In genomic region chr2:241612156-241613017, GRCh38 we compare ENCODE assay signal across 16 cellular contexts. TPM values are rescaled to one million over a fixed set of nuclear protein-coding genes. Genes with fewer than 3 reads are reported as not detected.
DNase-seq lines count a peak whose midpoint lies in the region; ATAC-seq, FAIRE-seq and TF ChIP-seq lines count a peak whose summit lies in the region.
"Had no signal": no experiment of that assay in that cellular context is flagged by ENCODE, and none has a peak within 500 bp of the region (broad histone marks: within the 10 kb centered on the region; RNA-seq: fewer than 3 reads in every experiment).

No MANE protein-coding gene starts in this region.

- no peak for TF ChIP-seq POLR2A in esophagus muscularis mucosa (IDR thresholded peaks at IDR 0.05; ENCODE audit: low read depth)

- TF ChIP-seq CTCF in H9 (conservative IDR thresholded peaks at IDR 0.05): no peak
- no peak for TF ChIP-seq CTCF in esophagus muscularis mucosa (IDR thresholded peaks at IDR 0.05)
- TF ChIP-seq CTCF in psoas muscle (IDR thresholded peaks at IDR 0.05): no peak

- H4K91ac ChIP-seq in H9 (ENCODE audit: insufficient read length, low read depth, low read length): no peak overlapping the region

- no peak overlapping the region for H2BK12ac ChIP-seq in H9 (ENCODE audit: insufficient read length, low read depth, low read length)

- intact Hi-C loops in esophagus muscularis mucosa (cut with DNase I): loop anchor here (5.0 kb wide), 1 partner anchor 105 kb away; the partner anchor contains the start of gene STK25
- intact Hi-C loops in psoas muscle (cut with DNase I): loop anchor here in 1 of 2 donors (5.0 kb wide), 2 partner anchors 105 to 245 kb away; partner anchors contain the start of gene STK25

- peaks cover 11 to 13% of the 10 kb centered on the region in 2 experiments for H3K4me1 Mint-ChIP-seq in H9

- H3T11ph ChIP-seq in H9 (ENCODE audit: low read length): no peak overlapping the region

- H2BK120ac ChIP-seq in H9 (ENCODE audit: low read depth, low read length, poor library complexity, severe bottlenecking): no peak overlapping the region

- H3K4me2 ChIP-seq in H9 (ENCODE audit: insufficient read depth, insufficient read length, low read length): no peak overlapping the region

- peaks cover 6% of the 10 kb centered on the region for H3K23me2 ChIP-seq in H9 (ENCODE audit: insufficient read length, low read depth, low read length, poor library complexity, severe bottlenecking)

- no peak overlapping the region for H2BK15ac ChIP-seq in H9 (ENCODE audit: low read depth, low read length)

- H3K9ac ChIP-seq in H9 (ENCODE audit: extremely low read depth, insufficient read length, low read length): no peak overlapping the region

- peak overlapping the region in 2 of 3 experiments; percentile 12 to 17; a peak in 3 of 7 replicates for H3K27ac Mint-ChIP-seq in H9

- no peaks in the 10 kb centered on the region for H4K20me1 ChIP-seq in H9 (ENCODE audit: control insufficient read depth, insufficient read depth, insufficient read length)

- no peak overlapping the region for H3K4me3 ChIP-seq in esophagus muscularis mucosa
- H3K4me3 ChIP-seq in psoas muscle: no peak overlapping the region
- H3K4me3 ChIP-seq: HAP-1, skin epidermis, tibial artery had no signal

- H3K4me1 ChIP-seq in H9 (ENCODE audit: insufficient read depth, low read length): no peaks in the 10 kb centered on the region
- peaks cover 14 to 55% (median 34%) of the 10 kb centered on the region in 4 donors for H3K4me1 ChIP-seq in esophagus muscularis mucosa
- peaks cover 40% of the 10 kb centered on the region for H3K4me1 ChIP-seq in psoas muscle

- no peak overlapping the region for H2AK5ac ChIP-seq in H9 (ENCODE audit: insufficient read length, low read length)

- H3K23ac ChIP-seq in H9 (ENCODE audit: insufficient read length, low read depth, low read length): no peak overlapping the region

- H2BK5ac ChIP-seq in H9 (ENCODE audit: insufficient read length, low read length): no peak overlapping the region

- H3K79me2 ChIP-seq in H9 (ENCODE audit: insufficient read depth, low read length): no peaks in the 10 kb centered on the region; the same call in 1 of the 2 replicates

- peaks cover 0 to 10% (median 10%) of the 10 kb centered on the region in 3 experiments; a peak in 5 of 7 replicates for H3K36me3 Mint-ChIP-seq in H9 (ENCODE audit: insufficient read depth in 1 of 3, low read depth in 3 of 3)

- no peaks in the 10 kb centered on the region for H3K9me3 Mint-ChIP-seq in H9

- no peak overlapping the region for H4K8ac ChIP-seq in H9 (replicated peaks; ENCODE audit: insufficient read length, low read depth, low read length)

- no peak for TF ChIP-seq EP300 in esophagus muscularis mucosa (IDR thresholded peaks at IDR 0.05)

- H3K9me3 ChIP-seq in H9 (ENCODE audit: control insufficient read depth, low read depth, low read length) (no peaks in the 10 kb centered on the region), esophagus muscularis mucosa (no peaks in the 10 kb centered on the region), psoas muscle (no peaks in the 10 kb centered on the region)
- H3K9me3 ChIP-seq: HAP-1, tibial artery had no signal

- H3K36me3 ChIP-seq in esophagus muscularis mucosa: peaks cover 0 to 13% (median 0%) of the 10 kb centered on the region in 4 donors
- peaks cover 0 to 9% of the 10 kb centered on the region in 2 donors for H3K36me3 ChIP-seq in psoas muscle (ENCODE audit: insufficient read depth in 1 of 2, low read depth in 1 of 2)

- H3K56ac ChIP-seq in H9 (ENCODE audit: insufficient read length, low read depth, low read length): no peak overlapping the region

- no peak for ATAC-seq in psoas muscle
- ATAC-seq: esophagus mucosa, T-helper 17 cell had no signal

- H3K4me3 Mint-ChIP-seq in H9: no peak overlapping the region
- H3K4me3 Mint-ChIP-seq: T-helper 17 cell had no signal

- no peak overlapping the region for H3K18ac ChIP-seq in H9 (ENCODE audit: insufficient read length, low read depth, low read length)

- H3K27ac ChIP-seq in H9 (ENCODE audit: insufficient read length, low read depth, low read length): no peak overlapping the region
- peak overlapping the region in 3 of 4 donors; percentile 31 to 66 (median 62) for H3K27ac ChIP-seq in esophagus muscularis mucosa (replicated peaks in 1 of 4)
- H3K27ac ChIP-seq in psoas muscle: peak overlapping the region; percentile 28
- H3K27ac ChIP-seq: tibial artery had no signal

- H3K27me3 ChIP-seq in H9 (ENCODE audit: insufficient read depth, low read length): no peaks in the 10 kb centered on the region
- H3K27me3 ChIP-seq in esophagus muscularis mucosa: no peaks in the 10 kb centered on the region
- no peaks in the 10 kb centered on the region for H3K27me3 ChIP-seq in psoas muscle (ENCODE audit: insufficient read depth in 3 of 3, low read length in 2 of 3)
- H3K27me3 ChIP-seq: tibial artery had no signal

- FAIRE-seq in HTR-8/SVneo (lab: Jason Lieb, UNC) (no peak), frontal cortex (lab: Jason Lieb, UNC) (no peak)
- FAIRE-seq: GM12892 had no signal

- DNase-seq in NCI-H2171 treated with DMSO at 0.1 percent for 48 hours (lab: John Stamatoyannopoulos, UW): peak; percentile 36
- DNase-seq in NCI-H2171 (lab: John Stamatoyannopoulos, UW): no peak
- no peak for DNase-seq in H9
- no peak for DNase-seq in esophagus muscularis mucosa (ENCODE audit: extremely low spot score)
- no peak for DNase-seq in psoas muscle
- no peak for DNase-seq in HTR-8/SVneo (ENCODE audit: insufficient read length, low spot score)
- DNase-seq in frontal cortex (ENCODE audit: low spot score in 2 of 2): no peak
- no peak for DNase-seq in GM19238 (ENCODE audit: insufficient read length, low spot score)
- DNase-seq: cerebellar nuclear complex, NCI-H187, T-helper 17 cell, tibial artery had no signal

- no CpG with 5 or more reads among the region's 20 CpGs for WGBS in H9 (ENCODE audit: extremely low coverage, insufficient read length, low lambda C conversion rate)
- 72% methylated on average over 20 of the region's 20 CpGs for WGBS in esophagus muscularis mucosa
- 57 to 70% (median 58%) methylated on average over 20 of the region's 20 CpGs for WGBS in psoas muscle, 3 donors

- H4K5ac ChIP-seq in H9 (ENCODE audit: insufficient read length, low read depth, low read length): no peak overlapping the region

- H2AFZ ChIP-seq in H9 (ENCODE audit: low read length): no peak overlapping the region

- no peaks in the 10 kb centered on the region for H3K79me1 ChIP-seq in H9 (ENCODE audit: insufficient read depth, low read depth, low read length, poor library complexity, severe bottlenecking)

- H2BK20ac ChIP-seq in H9 (ENCODE audit: low read depth, low read length, poor library complexity, severe bottlenecking): no peak overlapping the region

- H3K4ac ChIP-seq in H9 (ENCODE audit: low read depth, low read length): no peak overlapping the region

- no peak overlapping the region for H3K14ac ChIP-seq in H9 (ENCODE audit: insufficient read depth, low read length)

- no peaks in the 10 kb centered on the region for H3K27me3 Mint-ChIP-seq in H9 (ENCODE audit: low read depth)
- H3K27me3 Mint-ChIP-seq: T-helper 17 cell had no signal

RNA-seq across cellular contexts. Expression of gene THAP4, which starts 24.6 kb away (rescaled TPM):
- total RNA-seq in H9 (2021): 70.6 and 71.4 TPM in 2 replicates
- total RNA-seq in esophagus muscularis mucosa: 10 to 100 TPM; 37.0 to 69.8 (median 49.6) TPM
- total RNA-seq in psoas muscle: 10 to 100 TPM; 64.9 to 96.7 (median 79.4) TPM
- 100 to 1,000 TPM in 1 of 3 donors, 10 to 100 TPM in 2; 86.6 to 133 (median 93.1) TPM for polyA plus RNA-seq in psoas muscle
- 23.6 TPM for total RNA-seq in frontal cortex

RNA-seq across cellular contexts. Expression of gene ATG4B, which starts 25.1 kb away (rescaled TPM):
- total RNA-seq in H9 (2021): 105 and 110 TPM in 2 replicates
- 10 to 100 TPM; 39.1 to 76.0 (median 55.3) TPM for total RNA-seq in esophagus muscularis mucosa
- total RNA-seq in psoas muscle: 10 to 100 TPM; 33.7 to 51.3 (median 37.3) TPM
- 10 to 100 TPM; 40.0 to 48.3 (median 40.8) TPM for polyA plus RNA-seq in psoas muscle
- 39.1 TPM for total RNA-seq in frontal cortex

RNA-seq across cellular contexts. Expression of gene BOK, which starts 53.8 kb away (rescaled TPM):
- total RNA-seq in H9 (2021): 33.9 and 35.6 TPM in 2 replicates
- total RNA-seq in esophagus muscularis mucosa: 100 to 1,000 TPM in 1 of 4 donors, 10 to 100 TPM in 3; 55.8 to 118 (median 73.7) TPM
- total RNA-seq in psoas muscle: 1 to 10 TPM; 1.3 to 3.9 (median 3.2) TPM
- polyA plus RNA-seq in psoas muscle: 10 to 100 TPM in 1 of 3 donors, 1 to 10 TPM in 2; 1.3 to 12.8 (median 3.9) TPM
- 20.8 TPM for total RNA-seq in frontal cortex
- total RNA-seq: T-helper 17 cell had no signal
